In the genomic region with DNA sequence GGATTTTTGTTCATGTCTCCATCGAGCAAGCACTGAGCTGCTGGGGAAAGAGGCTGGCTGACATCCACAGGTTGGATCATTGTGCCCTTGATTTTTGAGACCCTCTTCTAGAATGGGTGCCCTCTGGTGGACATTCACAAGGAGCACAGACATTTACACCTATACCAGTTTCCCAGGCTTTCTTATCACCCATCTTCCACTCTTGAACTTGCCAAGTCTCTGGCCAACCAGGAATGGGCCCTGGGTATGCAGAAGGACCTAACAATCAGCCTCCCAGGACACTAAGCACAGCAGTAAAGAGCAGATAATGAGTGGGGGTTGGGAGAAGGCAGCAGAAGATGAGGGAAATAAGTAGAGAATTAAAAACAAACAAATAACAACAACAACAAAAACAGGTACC, we compare ENCODE assay signal across 8 cellular contexts. TPM values are rescaled to one million over a fixed set of nuclear protein-coding genes. Genes with fewer than 3 reads are reported as not detected.
DNase-seq lines count a peak whose midpoint lies in the region; ATAC-seq and TF ChIP-seq lines count a peak whose summit lies in the region.

No MANE protein-coding gene starts in this region.

- peaks cover 2 to 3% of the 10 kb centered on the region in 2 donors for H3K4me1 Mint-ChIP-seq in immature natural killer cell

- no peak for TF ChIP-seq POLR2A in body of pancreas (IDR thresholded peaks at IDR 0.05)

- peaks cover 8% of the 10 kb centered on the region for H3K4me1 ChIP-seq in body of pancreas

- ATAC-seq in GM21786 (IDR thresholded peaks at IDR 0.05; ENCODE audit: unreplicated experiment) (peak; percentile 62), body of pancreas (peak; percentile 91), HG02610 (IDR thresholded peaks at IDR 0.05; ENCODE audit: unreplicated experiment) (no peak)

- intact Hi-C loops in body of pancreas (cut with DNase I): no loop called here

- H3K9me3 Mint-ChIP-seq in immature natural killer cell: no peaks in the 10 kb centered on the region

- H3K4me3 ChIP-seq in body of pancreas: no peak overlapping the region

- H3K4me3 Mint-ChIP-seq in immature natural killer cell: no peak overlapping the region

- no peaks in the 10 kb centered on the region for H3K9me3 ChIP-seq in body of pancreas

- no peaks in the 10 kb centered on the region for H3K36me3 Mint-ChIP-seq in immature natural killer cell

- DNase-seq in Caki2 (ENCODE audit: low read depth) (peak; percentile 58), NCI-H1436 (lab: John Stamatoyannopoulos, UW) (peak; percentile 75), SKM-1 treated with dmso at 0.1 percent for 144 hours (lab: John Stamatoyannopoulos, UW; ENCODE audit: unreplicated experiment) (peak; percentile 79), body of pancreas (peak; percentile 64 to 78 (median 74)), immature natural killer cell (peak; percentile 30 to 40 (median 34))
- peak; percentile 17 to 39 for DNase-seq in stimulated activated CD4-positive, alpha-beta T cell treated with anti-CD3 and anti-CD28 coated beads, Interleukin-2, amount 100 ng/mL, for 48 hours

- H3K27me3 ChIP-seq in body of pancreas: no peaks in the 10 kb centered on the region

- in situ Hi-C loops in Caki2 (cut with HindIII; ENCODE audit: low pct_unique_long_range_greater_than_20kb, low sequenced_read_pairs): no loop called here

- 0% methylated on average over 1 of the region's 1 CpG for WGBS in body of pancreas, 2 donors

- TF ChIP-seq CTCF in body of pancreas (IDR thresholded peaks at IDR 0.05): peak; percentile 52 to 82 (median 78)

- no peak overlapping the region for H3K27ac Mint-ChIP-seq in immature natural killer cell

- H3K27me3 Mint-ChIP-seq in immature natural killer cell (ENCODE audit: low read depth in 3 of 3): peaks cover 0 to 2% (median 0%) of the 10 kb centered on the region in 3 donors

- H3K27ac ChIP-seq in body of pancreas: no peak overlapping the region

- H3K36me3 ChIP-seq in body of pancreas (replicated peaks in 1 of 2; ENCODE audit: insufficient read depth in 1 of 2, low read depth in 2 of 2): no peaks in the 10 kb centered on the region

RNA-seq across cellular contexts. Expression of gene INTS4, which starts 5.7 kb away (rescaled TPM):
- total RNA-seq in Caki2 (2014; rRNA removed; shearing (Covaris generic); ENCODE audit: low replicate concordance): 10.7 and 21.6 TPM in 2 replicates
- total RNA-seq in body of pancreas: 10 to 100 TPM; 22.7 to 30.9 TPM
- polyA plus RNA-seq in immature natural killer cell: 10 to 100 TPM; 27.1 to 57.8 (median 42.4) TPM

RNA-seq across cellular contexts. Expression of gene KCTD14, which starts 22.9 kb away (rescaled TPM):
- total RNA-seq in Caki2 (2014; rRNA removed; shearing (Covaris generic); ENCODE audit: low replicate concordance): 7.2 and 10.0 TPM in 2 replicates
- total RNA-seq in body of pancreas: 10 to 100 TPM in 1 of 2 donors, 1 to 10 TPM in 1; 7.6 to 12.2 TPM
- polyA plus RNA-seq in immature natural killer cell: under 1 TPM in 1 of 3 donors, not detected in 2; 0.82 TPM

Comparison
In these comparisons a context has a peak if more than half of its experiments do, and no peak if none do; other contexts are left out.
1. DNase-seq: peak in every context shown above with its lines; median percentile 79 in SKM-1 treated with dmso at 0.1 percent for 144 hours; 75 in NCI-H1436; 74 in body of pancreas; 58 in Caki2; 34 in immature natural killer cell; 28 in stimulated activated CD4-positive, alpha-beta T cell treated with anti-CD3 and anti-CD28 coated beads, Interleukin-2, amount 100 ng/mL, for 48 hours.